ENCODE assay signal across 9 cellular contexts in genomic region chr21:31335957-31336738, GRCh38. TPM values are rescaled to one million over a fixed set of nuclear protein-coding genes. Genes with fewer than 3 reads are reported as not detected.
A peak's percentile ranks its signal among the peaks of the same experiment; 100 is the strongest.
DNase-seq lines count a peak whose midpoint lies in the region; FAIRE-seq and TF ChIP-seq lines count a peak whose summit lies in the region.
"Had no signal": no experiment of that assay in that cellular context is flagged by ENCODE, and none has a peak within 500 bp of the region (broad histone marks: within the 10 kb centered on the region; RNA-seq: fewer than 3 reads in every experiment).

No MANE protein-coding gene starts in this region.

- peak overlapping the region; percentile 61 for H3K4me2 ChIP-seq in keratinocyte (ENCODE audit: control insufficient read depth, extremely low read depth, insufficient read depth, low read depth, low read length)

- H3K9me3 ChIP-seq in HEK293 (ENCODE audit: control insufficient read depth, insufficient read depth, low read depth, low read length) = no peaks in the 10 kb centered on the region
- H3K9me3 ChIP-seq in keratinocyte (ENCODE audit: control insufficient read depth, low read depth, low read length) = no peaks in the 10 kb centered on the region
- H3K9me3 ChIP-seq: stomach had no signal

- H3K36me3 ChIP-seq in HEK293 (ENCODE audit: control insufficient read depth in 2 of 2, insufficient read depth in 1 of 2, low read length in 2 of 2) = peaks cover 0 to 17% of the 10 kb centered on the region in 2 experiments; a peak in 1 of 3 replicates
- H3K36me3 ChIP-seq in keratinocyte (ENCODE audit: control insufficient read depth in 2 of 2, extremely low read depth in 1 of 2, insufficient read depth in 2 of 2, low read length in 2 of 2) = no peaks in the 10 kb centered on the region
- H3K36me3 ChIP-seq: stomach had no signal

- CTCF ChIA-PET in HEK293 (lab: Yijun Ruan, JAX) = interaction anchor here (1.3 kb wide), 1 partner anchor 12 kb away, joined by 5 read pairs; no protein-coding TSS in a partner anchor

- no peaks in the 10 kb centered on the region for H3K27me3 ChIP-seq in keratinocyte (ENCODE audit: control insufficient read depth, extremely low read depth, insufficient read depth, low read length)

- H2AFZ ChIP-seq in keratinocyte (ENCODE audit: control insufficient read depth, low read length) = no peak overlapping the region

- dilution Hi-C loops in keratinocyte (cut with MboI; ENCODE audit: extremely low pct_ligation_motif_present, low sequenced_read_pairs) = no loop called here

- peak overlapping the region; percentile 57 for H3K9ac ChIP-seq in keratinocyte (ENCODE audit: control insufficient read depth, extremely low read depth, insufficient read depth, low read length)

- no peaks in the 10 kb centered on the region for H4K20me1 ChIP-seq in keratinocyte (ENCODE audit: control insufficient read depth, extremely low read depth, insufficient read depth, low read length)

- H3K9me1 ChIP-seq in keratinocyte (ENCODE audit: control insufficient read depth, extremely low read depth, insufficient read depth, low read length) = peaks cover 2% of the 10 kb centered on the region

- POLR2A ChIA-PET in HEK293 (lab: Yijun Ruan, JAX) = interaction anchor here (0.8 to 1.0 kb wide), 2 partner anchors 13 to 42 kb away, joined by 3 to 5 read pairs; no protein-coding TSS in a partner anchor

- H3K4me3 ChIP-seq in AG10803 (ENCODE audit: low read length) (no peak overlapping the region), HEK293 (ENCODE audit: low read depth, low read length) (no peak overlapping the region), keratinocyte (ENCODE audit: control insufficient read depth in 2 of 3, extremely low read depth in 1 of 3, insufficient read depth in 2 of 3, low read depth in 1 of 3, low read length in 3 of 3) (no peak overlapping the region)
- H3K4me3 ChIP-seq: stomach had no signal

- FAIRE-seq in keratinocyte (lab: Jason Lieb, UNC) = peak; percentile 96

- TF ChIP-seq CTCF in AG10803 (conservative IDR thresholded peaks at IDR 0.05; ENCODE audit: low read length) = no peak
- TF ChIP-seq CTCF in HEK293 (tag by site-specific recombination; IDR thresholded peaks at IDR 0.05) = no peak
- TF ChIP-seq CTCF in keratinocyte (optimal IDR thresholded peaks at IDR 0.05 in 1 of 3, IDR thresholded peaks at IDR 0.05 in 1 of 3, conservative IDR thresholded peaks at IDR 0.05 in 1 of 3; ENCODE audit: extremely low read depth in 1 of 3, insufficient read depth in 2 of 3, low read length in 3 of 3) = no peak

- DNase-seq in AG10803 (ENCODE audit: low read depth) (peak; percentile 82), amniotic stem cell (lab: John Stamatoyannopoulos, UW) (peak; percentile 72), keratinocyte (ENCODE audit: low read depth, low spot score) (peak; percentile 59), GM19238 (ENCODE audit: insufficient read length, low spot score) (no peak), HCEC 1CT (no peak), DMS153 treated with DMSO at 0.1 percent for 48 hours (lab: John Stamatoyannopoulos, UW; ENCODE audit: unreplicated experiment) (no peak), NCI-H510A treated with DMSO at 0.1 percent for 48 hours (lab: John Stamatoyannopoulos, UW) (no peak)
- DNase-seq: stomach had no signal

- H3K27ac ChIP-seq in HEK293 (ENCODE audit: extremely low read depth, low read depth, low read length) (no peak overlapping the region), keratinocyte (ENCODE audit: control insufficient read depth, insufficient read depth, low read length) (peak overlapping the region; percentile 72)
- H3K27ac ChIP-seq: stomach had no signal

- H3K4me1 ChIP-seq in HEK293 (ENCODE audit: control insufficient read depth, insufficient read depth, low read length) (peaks cover 8% of the 10 kb centered on the region), keratinocyte (ENCODE audit: control insufficient read depth, extremely low read depth, insufficient read depth, low read length) (peaks cover 27% of the 10 kb centered on the region)

- no peaks in the 10 kb centered on the region for H3K79me2 ChIP-seq in keratinocyte (ENCODE audit: control insufficient read depth, insufficient read depth, low read length)

TF ChIP-seq in HEK293, 187 proteins besides CTCF, POLR2A, EP300 and RAD21 (continues in another document):
- TF ChIP-seq KLF16 (tag by site-specific recombination; IDR thresholded peaks at IDR 0.05) = no peak
- no peak for TF ChIP-seq ZNF76 (tag by site-specific recombination; IDR thresholded peaks at IDR 0.05; ENCODE audit: borderline replicate concordance, low read depth)
- TF ChIP-seq, protein P1, sequence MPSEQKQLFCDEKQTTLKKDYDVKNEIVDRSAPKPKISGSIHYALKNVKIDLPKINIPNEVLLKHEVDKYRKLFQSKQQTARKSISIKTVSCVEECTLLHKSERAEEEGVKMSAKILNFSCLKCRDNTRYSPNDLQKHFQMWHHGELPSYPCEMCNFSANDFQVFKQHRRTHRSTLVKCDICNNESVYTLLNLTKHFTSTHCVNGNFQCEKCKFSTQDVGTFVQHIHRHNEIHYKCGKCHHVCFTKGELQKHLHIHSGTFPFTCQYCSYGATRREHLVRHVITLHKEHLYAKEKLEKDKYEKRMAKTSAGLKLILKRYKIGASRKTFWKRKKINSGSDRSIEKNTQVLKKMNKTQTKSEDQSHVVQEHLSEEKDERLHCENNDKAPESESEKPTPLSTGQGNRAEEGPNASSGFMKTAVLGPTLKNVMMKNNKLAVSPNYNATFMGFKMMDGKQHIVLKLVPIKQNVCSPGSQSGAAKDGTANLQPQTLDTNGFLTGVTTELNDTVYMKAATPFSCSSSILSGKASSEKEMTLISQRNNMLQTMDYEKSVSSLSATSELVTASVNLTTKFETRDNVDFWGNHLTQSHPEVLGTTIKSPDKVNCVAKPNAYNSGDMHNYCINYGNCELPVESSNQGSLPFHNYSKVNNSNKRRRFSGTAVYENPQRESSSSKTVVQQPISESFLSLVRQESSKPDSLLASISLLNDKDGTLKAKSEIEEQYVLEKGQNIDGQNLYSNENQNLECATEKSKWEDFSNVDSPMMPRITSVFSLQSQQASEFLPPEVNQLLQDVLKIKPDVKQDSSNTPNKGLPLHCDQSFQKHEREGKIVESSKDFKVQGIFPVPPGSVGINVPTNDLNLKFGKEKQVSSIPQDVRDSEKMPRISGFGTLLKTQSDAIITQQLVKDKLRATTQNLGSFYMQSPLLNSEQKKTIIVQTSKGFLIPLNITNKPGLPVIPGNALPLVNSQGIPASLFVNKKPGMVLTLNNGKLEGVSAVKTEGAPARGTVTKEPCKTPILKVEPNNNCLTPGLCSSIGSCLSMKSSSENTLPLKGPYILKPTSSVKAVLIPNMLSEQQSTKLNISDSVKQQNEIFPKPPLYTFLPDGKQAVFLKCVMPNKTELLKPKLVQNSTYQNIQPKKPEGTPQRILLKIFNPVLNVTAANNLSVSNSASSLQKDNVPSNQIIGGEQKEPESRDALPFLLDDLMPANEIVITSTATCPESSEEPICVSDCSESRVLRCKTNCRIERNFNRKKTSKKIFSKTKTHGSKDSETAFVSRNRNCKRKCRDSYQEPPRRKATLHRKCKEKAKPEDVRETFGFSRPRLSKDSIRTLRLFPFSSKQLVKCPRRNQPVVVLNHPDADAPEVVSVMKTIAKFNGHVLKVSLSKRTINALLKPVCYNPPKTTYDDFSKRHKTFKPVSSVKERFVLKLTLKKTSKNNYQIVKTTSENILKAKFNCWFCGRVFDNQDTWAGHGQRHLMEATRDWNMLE (tag by site-specific recombination; conservative IDR thresholded peaks at IDR 0.05; ENCODE audit: low read depth) = 0 out of 2 replicates have a peak, but pooled peaks have one; percentile 27
- TF ChIP-seq GLI4 (tag by site-specific recombination; IDR thresholded peaks at IDR 0.05) = no peak
- TF ChIP-seq ZNF830 (tag by site-specific recombination; IDR thresholded peaks at IDR 0.05; ENCODE audit: low read depth) = no peak
- no peak for TF ChIP-seq ZNF555 (tag by site-specific recombination; conservative IDR thresholded peaks at IDR 0.05)
- TF ChIP-seq ZNF184 (tag by site-specific recombination; IDR thresholded peaks at IDR 0.05) = 0 out of 2 replicates have a peak, but pooled peaks have one; percentile 75
- TF ChIP-seq ZNF26 (tag by site-specific recombination; IDR thresholded peaks at IDR 0.05) = no peak
- TF ChIP-seq ZNF214 (tag by site-specific recombination; IDR thresholded peaks at IDR 0.05; ENCODE audit: borderline replicate concordance) = no peak
- 0 out of 2 replicates have a peak, but pooled peaks have one; percentile 22 for TF ChIP-seq ZNF692 (tag by site-specific recombination; IDR thresholded peaks at IDR 0.05)

RNA-seq across cellular contexts. Expression of gene TIAM1, which starts 7.9 kb away (rescaled TPM):
- 8.3 to 10.7 TPM (median 9.4 TPM) in 3 replicates for polyA plus RNA-seq in keratinocyte
- 21.2 TPM for polyA plus RNA-seq in keratinocyte (2011; ENCODE audit: low read depth)
- polyA plus RNA-seq in keratinocyte (2011; cell fraction: cytosol; rRNA removed) = 7.6 and 7.7 TPM in 2 replicates
- polyA plus RNA-seq in keratinocyte (2011; cell fraction: nucleus; rRNA removed) = 16.5 and 18.7 TPM in 2 replicates
- polyA plus RNA-seq in keratinocyte (2012; ENCODE audit: low replicate concordance) = 10.2 and 28.6 TPM in 2 replicates
- 36.9 to 62.9 TPM (median 48.1 TPM) in 3 replicates for polyA minus RNA-seq in keratinocyte
- 24.0 TPM for polyA minus RNA-seq in keratinocyte (2011; cell fraction: cytosol; rRNA and poly(A)+ RNA removed)
- 30.3 and 50.9 TPM in 2 replicates for polyA minus RNA-seq in keratinocyte (2011; cell fraction: nucleus; rRNA and poly(A)+ RNA removed)

Comparison
In these comparisons a context has a peak if more than half of its experiments do, and no peak if none do; other contexts are left out.
1. DNase-seq: peak in AG10803 (single experiment), amniotic stem cell (single experiment) and keratinocyte (single experiment); none in GM19238 (single experiment), HCEC 1CT (single experiment), DMS153 treated with DMSO at 0.1 percent for 48 hours (single experiment) and NCI-H510A treated with DMSO at 0.1 percent for 48 hours (single experiment).